ENCODE assay signal across 1 cellular context in genomic region chr19:2062770-2063169, GRCh38.
TF ChIP-seq lines count a peak whose summit lies in the region.

No MANE protein-coding gene starts in this region.

TF ChIP-seq in GM23338, 12 proteins besides CTCF, POLR2A, EP300 and RAD21 (continued from another document):
- TF ChIP-seq, protein P1, sequence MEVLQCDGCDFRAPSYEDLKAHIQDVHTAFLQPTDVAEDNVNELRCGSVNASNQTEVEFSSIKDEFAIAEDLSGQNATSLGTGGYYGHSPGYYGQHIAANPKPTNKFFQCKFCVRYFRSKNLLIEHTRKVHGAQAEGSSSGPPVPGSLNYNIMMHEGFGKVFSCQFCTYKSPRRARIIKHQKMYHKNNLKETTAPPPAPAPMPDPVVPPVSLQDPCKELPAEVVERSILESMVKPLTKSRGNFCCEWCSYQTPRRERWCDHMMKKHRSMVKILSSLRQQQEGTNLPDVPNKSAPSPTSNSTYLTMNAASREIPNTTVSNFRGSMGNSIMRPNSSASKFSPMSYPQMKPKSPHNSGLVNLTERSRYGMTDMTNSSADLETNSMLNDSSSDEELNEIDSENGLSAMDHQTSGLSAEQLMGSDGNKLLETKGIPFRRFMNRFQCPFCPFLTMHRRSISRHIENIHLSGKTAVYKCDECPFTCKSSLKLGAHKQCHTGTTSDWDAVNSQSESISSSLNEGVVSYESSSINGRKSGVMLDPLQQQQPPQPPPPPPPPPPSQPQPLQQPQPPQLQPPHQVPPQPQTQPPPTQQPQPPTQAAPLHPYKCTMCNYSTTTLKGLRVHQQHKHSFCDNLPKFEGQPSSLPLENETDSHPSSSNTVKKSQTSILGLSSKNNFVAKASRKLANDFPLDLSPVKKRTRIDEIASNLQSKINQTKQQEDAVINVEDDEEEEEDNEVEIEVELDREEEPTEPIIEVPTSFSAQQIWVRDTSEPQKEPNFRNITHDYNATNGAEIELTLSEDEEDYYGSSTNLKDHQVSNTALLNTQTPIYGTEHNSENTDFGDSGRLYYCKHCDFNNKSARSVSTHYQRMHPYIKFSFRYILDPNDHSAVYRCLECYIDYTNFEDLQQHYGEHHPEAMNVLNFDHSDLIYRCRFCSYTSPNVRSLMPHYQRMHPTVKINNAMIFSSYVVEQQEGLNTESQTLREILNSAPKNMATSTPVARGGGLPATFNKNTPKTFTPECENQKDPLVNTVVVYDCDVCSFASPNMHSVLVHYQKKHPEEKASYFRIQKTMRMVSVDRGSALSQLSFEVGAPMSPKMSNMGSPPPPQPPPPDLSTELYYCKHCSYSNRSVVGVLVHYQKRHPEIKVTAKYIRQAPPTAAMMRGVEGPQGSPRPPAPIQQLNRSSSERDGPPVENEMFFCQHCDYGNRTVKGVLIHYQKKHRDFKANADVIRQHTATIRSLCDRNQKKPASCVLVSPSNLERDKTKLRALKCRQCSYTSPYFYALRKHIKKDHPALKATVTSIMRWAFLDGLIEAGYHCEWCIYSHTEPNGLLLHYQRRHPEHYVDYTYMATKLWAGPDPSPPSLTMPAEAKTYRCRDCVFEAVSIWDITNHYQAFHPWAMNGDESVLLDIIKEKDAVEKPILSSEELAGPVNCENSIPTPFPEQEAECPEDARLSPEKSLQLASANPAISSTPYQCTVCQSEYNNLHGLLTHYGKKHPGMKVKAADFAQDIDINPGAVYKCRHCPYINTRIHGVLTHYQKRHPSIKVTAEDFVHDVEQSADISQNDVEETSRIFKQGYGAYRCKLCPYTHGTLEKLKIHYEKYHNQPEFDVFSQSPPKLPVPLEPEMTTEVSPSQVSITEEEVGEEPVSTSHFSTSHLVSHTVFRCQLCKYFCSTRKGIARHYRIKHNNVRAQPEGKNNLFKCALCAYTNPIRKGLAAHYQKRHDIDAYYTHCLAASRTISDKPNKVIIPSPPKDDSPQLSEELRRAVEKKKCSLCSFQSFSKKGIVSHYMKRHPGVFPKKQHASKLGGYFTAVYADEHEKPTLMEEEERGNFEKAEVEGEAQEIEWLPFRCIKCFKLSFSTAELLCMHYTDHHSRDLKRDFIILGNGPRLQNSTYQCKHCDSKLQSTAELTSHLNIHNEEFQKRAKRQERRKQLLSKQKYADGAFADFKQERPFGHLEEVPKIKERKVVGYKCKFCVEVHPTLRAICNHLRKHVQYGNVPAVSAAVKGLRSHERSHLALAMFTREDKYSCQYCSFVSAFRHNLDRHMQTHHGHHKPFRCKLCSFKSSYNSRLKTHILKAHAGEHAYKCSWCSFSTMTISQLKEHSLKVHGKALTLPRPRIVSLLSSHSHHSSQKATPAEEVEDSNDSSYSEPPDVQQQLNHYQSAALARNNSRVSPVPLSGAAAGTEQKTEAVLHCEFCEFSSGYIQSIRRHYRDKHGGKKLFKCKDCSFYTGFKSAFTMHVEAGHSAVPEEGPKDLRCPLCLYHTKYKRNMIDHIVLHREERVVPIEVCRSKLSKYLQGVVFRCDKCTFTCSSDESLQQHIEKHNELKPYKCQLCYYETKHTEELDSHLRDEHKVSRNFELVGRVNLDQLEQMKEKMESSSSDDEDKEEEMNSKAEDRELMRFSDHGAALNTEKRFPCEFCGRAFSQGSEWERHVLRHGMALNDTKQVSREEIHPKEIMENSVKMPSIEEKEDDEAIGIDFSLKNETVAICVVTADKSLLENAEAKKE (CRISPR knock-in tag; IDR thresholded peaks at IDR 0.05): no peak
- TF ChIP-seq, protein P2, sequence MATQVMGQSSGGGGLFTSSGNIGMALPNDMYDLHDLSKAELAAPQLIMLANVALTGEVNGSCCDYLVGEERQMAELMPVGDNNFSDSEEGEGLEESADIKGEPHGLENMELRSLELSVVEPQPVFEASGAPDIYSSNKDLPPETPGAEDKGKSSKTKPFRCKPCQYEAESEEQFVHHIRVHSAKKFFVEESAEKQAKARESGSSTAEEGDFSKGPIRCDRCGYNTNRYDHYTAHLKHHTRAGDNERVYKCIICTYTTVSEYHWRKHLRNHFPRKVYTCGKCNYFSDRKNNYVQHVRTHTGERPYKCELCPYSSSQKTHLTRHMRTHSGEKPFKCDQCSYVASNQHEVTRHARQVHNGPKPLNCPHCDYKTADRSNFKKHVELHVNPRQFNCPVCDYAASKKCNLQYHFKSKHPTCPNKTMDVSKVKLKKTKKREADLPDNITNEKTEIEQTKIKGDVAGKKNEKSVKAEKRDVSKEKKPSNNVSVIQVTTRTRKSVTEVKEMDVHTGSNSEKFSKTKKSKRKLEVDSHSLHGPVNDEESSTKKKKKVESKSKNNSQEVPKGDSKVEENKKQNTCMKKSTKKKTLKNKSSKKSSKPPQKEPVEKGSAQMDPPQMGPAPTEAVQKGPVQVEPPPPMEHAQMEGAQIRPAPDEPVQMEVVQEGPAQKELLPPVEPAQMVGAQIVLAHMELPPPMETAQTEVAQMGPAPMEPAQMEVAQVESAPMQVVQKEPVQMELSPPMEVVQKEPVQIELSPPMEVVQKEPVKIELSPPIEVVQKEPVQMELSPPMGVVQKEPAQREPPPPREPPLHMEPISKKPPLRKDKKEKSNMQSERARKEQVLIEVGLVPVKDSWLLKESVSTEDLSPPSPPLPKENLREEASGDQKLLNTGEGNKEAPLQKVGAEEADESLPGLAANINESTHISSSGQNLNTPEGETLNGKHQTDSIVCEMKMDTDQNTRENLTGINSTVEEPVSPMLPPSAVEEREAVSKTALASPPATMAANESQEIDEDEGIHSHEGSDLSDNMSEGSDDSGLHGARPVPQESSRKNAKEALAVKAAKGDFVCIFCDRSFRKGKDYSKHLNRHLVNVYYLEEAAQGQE (IDR thresholded peaks at IDR 0.05; ENCODE audit: unreplicated experiment): no peak
- TF ChIP-seq ZNF331 (CRISPR knock-in tag; IDR thresholded peaks at IDR 0.05; ENCODE audit: low read depth): no peak
